7 cellular contexts compared by ENCODE assay signal in genomic region chr2:218687400-218688060, GRCh38. TPM values are rescaled to one million over a fixed set of nuclear protein-coding genes. Genes with fewer than 3 reads are reported as not detected.
DNase-seq lines count a peak whose midpoint lies in the region; ATAC-seq, FAIRE-seq and TF ChIP-seq lines count a peak whose summit lies in the region.
"Not testable (repeated sequence)": the region's sequence is repeated elsewhere in the genome, so short reads cannot be mapped to it uniquely, and the experiment has no call there.

No MANE protein-coding gene starts in this region.

- not testable (repeated sequence) for H3K27me3 ChIP-seq in right cardiac atrium (ENCODE audit: control insufficient read depth, insufficient read depth); osteoblast (ENCODE audit: insufficient read depth, low read length)

- peak; percentile 87 to 93 for ATAC-seq in right cardiac atrium

- peak; percentile 94 for FAIRE-seq in TTC549 (lab: Jason Lieb, UNC)

- H2AFZ ChIP-seq in osteoblast (ENCODE audit: low read length), result not testable (repeated sequence)

- peak; percentile 56 for DNase-seq in GF-D8 (lab: John Stamatoyannopoulos, UW)
- peak; percentile 82 for DNase-seq in KBM-7
- peak; percentile 34 for DNase-seq in NCI-H526 treated with DMSO at 0.1 percent for 48 hours (lab: John Stamatoyannopoulos, UW)
- peak; percentile 84 to 90 for DNase-seq in cardiac fibroblast (ENCODE audit: low read depth in 2 of 2)
- DNase-seq in right cardiac atrium, result peak in 1 of 3 donors; percentile 37
- DNase-seq in osteoblast (ENCODE audit: insufficient read length, low spot score, missing footprints), result peak; percentile 90

- H3K36me3 ChIP-seq in osteoblast (ENCODE audit: insufficient read depth, low read length), result peaks cover 49% of the 10 kb centered on the region

- not testable (repeated sequence) for H3K4me1 ChIP-seq in right cardiac atrium (ENCODE audit: control insufficient read depth, insufficient read depth, low read length)
- H3K4me1 ChIP-seq in osteoblast (ENCODE audit: insufficient read depth, low read length), result peaks cover 15% of the 10 kb centered on the region

- H3K4me3 ChIP-seq in cardiac fibroblast (replicated peaks in 1 of 2; ENCODE audit: low read depth in 2 of 2, low read length in 2 of 2); right cardiac atrium (ENCODE audit: low read length); osteoblast (ENCODE audit: insufficient read depth, low read length): not testable (repeated sequence)

- in situ Hi-C loops in KBM-7 (cut with MboI; ENCODE audit: low pct_unique_long_range_greater_than_20kb, low sequenced_read_pairs), result not testable (repeated sequence)

- not testable (repeated sequence) for H3K79me2 ChIP-seq in osteoblast (ENCODE audit: insufficient read depth, low read length)

- WGBS in right cardiac atrium, result 22% methylated on average over 5 of the region's 5 CpGs

- TF ChIP-seq CTCF in cardiac fibroblast (IDR thresholded peaks at IDR 0.05; ENCODE audit: low read depth, low read length) (peak; percentile 94), osteoblast (IDR thresholded peaks at IDR 0.05; ENCODE audit: extremely low read depth, low read depth, low read length) (peak; percentile 80)

- not testable (repeated sequence) for H3K4me2 ChIP-seq in osteoblast (ENCODE audit: insufficient read depth, low read length)

- H4K20me1 ChIP-seq in osteoblast (ENCODE audit: insufficient read depth, low read length), result not testable (repeated sequence)

- not testable (repeated sequence) for H3K27ac ChIP-seq in right cardiac atrium (ENCODE audit: low read length); osteoblast (ENCODE audit: low read depth, low read length)

- not testable (repeated sequence) for H3K9me3 ChIP-seq in right cardiac atrium (ENCODE audit: control insufficient read depth, low read length); osteoblast (ENCODE audit: low read depth, low read length)

- intact Hi-C loops in right cardiac atrium (cut with DNase I), result not testable (repeated sequence)

RNA-seq across cellular contexts. Expression of gene STK36, which starts 15.6 kb away (rescaled TPM):
- 10 to 100 TPM in 2 of 4 donors, 1 to 10 TPM in 2; 8.3 to 11.2 (median 10.0) TPM for total RNA-seq in right cardiac atrium
- 8.8 TPM for polyA plus RNA-seq in right cardiac atrium
- 25.7 and 30.6 TPM in 2 replicates for total RNA-seq in osteoblast

RNA-seq across cellular contexts. Expression of gene RNF25, which starts 15.7 kb away (rescaled TPM):
- 10 to 100 TPM; 16.6 to 20.8 (median 17.7) TPM for total RNA-seq in right cardiac atrium
- 14.7 TPM for polyA plus RNA-seq in right cardiac atrium
- total RNA-seq in osteoblast, result 32.4 and 41.6 TPM in 2 replicates

RNA-seq across cellular contexts. Expression of gene TTLL4, which starts 23.1 kb away (rescaled TPM):
- total RNA-seq in right cardiac atrium, result 10 to 100 TPM in 1 of 4 donors, 1 to 10 TPM in 3; 5.7 to 15.8 (median 8.3) TPM
- 5.4 TPM for polyA plus RNA-seq in right cardiac atrium
- 13.0 and 15.6 TPM in 2 replicates for total RNA-seq in osteoblast

RNA-seq across cellular contexts. Expression of gene BCS1L, which starts 28.0 kb away (rescaled TPM):
- total RNA-seq in right cardiac atrium (10 to 100 TPM; 29.2 to 46.1 (median 32.7) TPM), osteoblast (16.6 and 21.2 TPM in 2 replicates)
- polyA plus RNA-seq in right cardiac atrium, result 32.8 TPM

RNA-seq across cellular contexts. Expression of gene ZNF142, which starts 28.1 kb away (rescaled TPM):
- total RNA-seq in right cardiac atrium, result 10 to 100 TPM; 14.4 to 17.1 (median 15.3) TPM
- polyA plus RNA-seq in right cardiac atrium, result 7.9 TPM
- 14.8 and 16.8 TPM in 2 replicates for total RNA-seq in osteoblast
